ENCODE assay signal across 8 cellular contexts in the genomic region with DNA sequence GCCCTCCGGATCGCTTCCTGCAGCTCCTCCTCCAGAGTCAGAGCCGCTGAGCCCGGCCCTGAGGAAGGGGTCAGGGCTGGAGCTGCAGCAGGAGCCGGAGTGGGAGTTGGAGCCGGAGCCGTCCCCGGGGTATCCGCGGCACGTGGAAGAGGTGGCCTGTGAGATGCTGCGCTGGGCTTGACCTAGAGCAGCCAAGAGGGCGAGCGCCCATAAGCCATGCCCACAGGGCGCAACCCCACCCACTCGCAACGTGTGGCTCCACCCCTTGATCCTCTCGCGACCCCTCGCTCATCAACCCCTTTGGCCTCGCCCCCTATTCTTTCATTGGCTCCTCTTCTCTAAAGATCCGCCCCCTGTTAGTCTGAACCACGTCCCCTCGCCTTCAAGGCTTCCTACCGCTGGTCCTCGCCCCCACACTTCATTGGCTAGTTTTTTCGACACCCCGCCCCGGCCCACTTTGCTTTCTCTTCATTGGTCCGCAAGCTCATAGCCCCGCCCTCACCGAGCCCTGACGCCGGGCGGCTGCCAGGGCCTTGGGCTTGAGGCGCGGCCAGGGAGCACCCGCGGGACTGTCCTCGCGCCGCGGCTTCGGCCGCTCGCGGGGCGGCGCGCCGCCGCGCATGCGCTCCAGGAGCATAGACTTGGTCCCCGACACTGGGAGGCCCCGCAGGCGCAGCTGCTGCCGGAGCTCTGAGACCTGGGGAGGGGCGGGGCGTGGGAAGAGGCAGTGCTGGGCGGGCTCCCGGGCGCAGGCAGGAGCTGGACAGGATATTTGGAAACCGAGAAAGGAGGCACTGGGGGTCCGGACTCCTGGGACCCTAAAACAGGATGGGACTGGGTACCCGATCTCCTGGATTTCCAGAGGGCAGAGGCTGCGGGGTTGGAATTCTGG. TPM values are rescaled to one million over a fixed set of nuclear protein-coding genes. Genes with fewer than 3 reads are reported as not detected.
DNase-seq lines count a peak whose midpoint lies in the region; ATAC-seq and TF ChIP-seq lines count a peak whose summit lies in the region.

No MANE protein-coding gene starts in this region.

- TF ChIP-seq CTCF in WI38 (IDR thresholded peaks at IDR 0.05; ENCODE audit: low read depth, low read length) (no peak), cardiac fibroblast (IDR thresholded peaks at IDR 0.05; ENCODE audit: low read depth, low read length) (no peak), smooth muscle cell (IDR thresholded peaks at IDR 0.05; ENCODE audit: borderline replicate concordance, insufficient read depth, poor library complexity, severe bottlenecking) (no peak)

- peaks cover 2 to 4% (median 3%) of the 10 kb centered on the region in 3 donors for H3K27me3 Mint-ChIP-seq in immature natural killer cell (ENCODE audit: low read depth in 3 of 3)

- H3K4me3 ChIP-seq in WI38 (ENCODE audit: low read depth, low read length) (peak overlapping the region; percentile 73), cardiac fibroblast (replicated peaks in 1 of 2; ENCODE audit: low read depth in 2 of 2, low read length in 2 of 2) (peak overlapping the region; percentile 75 to 83), smooth muscle cell (peak overlapping the region; percentile 71)

- H3K4me1 Mint-ChIP-seq in immature natural killer cell, result peaks cover 11 to 14% of the 10 kb centered on the region in 2 donors

- H3K27ac Mint-ChIP-seq in immature natural killer cell, result peak overlapping the region; percentile 43 to 88 (median 76)

- H3K9me3 Mint-ChIP-seq in immature natural killer cell, result no peaks in the 10 kb centered on the region

- WGBS in smooth muscle cell (ENCODE audit: low lambda C conversion rate), result 1% methylated on average over 62 of the region's 67 CpGs

- H2AFZ ChIP-seq in smooth muscle cell (ENCODE audit: low read depth), result peak overlapping the region; percentile 90

- peaks cover 21% of the 10 kb centered on the region for H3K4me1 ChIP-seq in smooth muscle cell (ENCODE audit: low read depth)

- H3K4me3 Mint-ChIP-seq in immature natural killer cell, result peak overlapping the region; percentile 78 to 86 (median 84)

- peaks cover 8% of the 10 kb centered on the region for H3F3A ChIP-seq in smooth muscle cell (ENCODE audit: low read depth)

- H3K9me3 ChIP-seq in smooth muscle cell (replicated peaks; ENCODE audit: low read depth), result no peaks in the 10 kb centered on the region

- no peaks in the 10 kb centered on the region for H3K79me2 ChIP-seq in smooth muscle cell (ENCODE audit: low read depth)

- H3K9ac ChIP-seq in smooth muscle cell (ENCODE audit: low read depth), result peak overlapping the region; percentile 65

- in situ Hi-C loops in ACHN (cut with HindIII; ENCODE audit: low pct_ligation_motif_present, low pct_unique_long_range_greater_than_20kb, low sequenced_read_pairs), result no loop called here

- peak overlapping the region; percentile 80 for H3K27ac ChIP-seq in smooth muscle cell (ENCODE audit: low read depth)

- H3K4me2 ChIP-seq in smooth muscle cell, result peak overlapping the region; percentile 92

- no peaks in the 10 kb centered on the region for H4K20me1 ChIP-seq in smooth muscle cell (ENCODE audit: low read depth)

- DNase-seq in ACHN (peak; percentile 98), NCI-H2196 treated with DMSO at 0.1 percent for 48 hours (lab: John Stamatoyannopoulos, UW; ENCODE audit: unreplicated experiment) (peak; percentile 99), cardiac fibroblast (ENCODE audit: low read depth in 2 of 2) (peak; percentile 100), immature natural killer cell (peak; percentile 98 to 99 (median 98)), smooth muscle cell (lab: John Stamatoyannopoulos, UW; ENCODE audit: unreplicated experiment) (peak; percentile 97)

- ATAC-seq in GM18870 (IDR thresholded peaks at IDR 0.05; ENCODE audit: unreplicated experiment) (peak; percentile 90), HG03108 (IDR thresholded peaks at IDR 0.05; ENCODE audit: unreplicated experiment) (peak; percentile 83)

- H3K27me3 ChIP-seq in smooth muscle cell (ENCODE audit: low read depth), result no peaks in the 10 kb centered on the region

- H3K36me3 Mint-ChIP-seq in immature natural killer cell, result no peaks in the 10 kb centered on the region

- H3K36me3 ChIP-seq in smooth muscle cell (ENCODE audit: low read depth), result no peaks in the 10 kb centered on the region

RNA-seq across cellular contexts. Expression of gene MAMSTR, which starts 5.4 kb away (rescaled TPM):
- polyA plus RNA-seq in immature natural killer cell, result 1 to 10 TPM in 1 of 3 donors, under 1 TPM in 1, not detected in 1; 0.17 to 1.1 TPM
- 0.22 and 0.58 TPM in 2 replicates for total RNA-seq in smooth muscle cell
- polyA plus RNA-seq in smooth muscle cell, result 3.2 and 3.9 TPM in 2 replicates

RNA-seq across cellular contexts. Expression of gene FUT2, which starts 18.3 kb away (rescaled TPM):
- polyA plus RNA-seq in immature natural killer cell (under 1 TPM in 1 of 3 donors, not detected in 2; 0.21 TPM), smooth muscle cell (0.18 and 0.54 TPM in 2 replicates)
- total RNA-seq in smooth muscle cell, result 0.27 and 1.1 TPM in 2 replicates

RNA-seq across cellular contexts. Expression of gene RASIP1, which starts 26.3 kb away (rescaled TPM):
- polyA plus RNA-seq in immature natural killer cell (under 1 TPM in 1 of 3 donors, not detected in 2; 0.10 TPM), smooth muscle cell (2.7 and 3.5 TPM in 2 replicates)
- total RNA-seq in smooth muscle cell, result 0.27 and 0.81 TPM in 2 replicates

RNA-seq across cellular contexts. Expression of gene IZUMO1, which starts 32.6 kb away (rescaled TPM):
- not detected for polyA plus RNA-seq in immature natural killer cell
- total RNA-seq in smooth muscle cell, result 0.45 TPM in 1 of 2 replicates, not detected in the other
- not detected in 2 replicates for polyA plus RNA-seq in smooth muscle cell

RNA-seq across cellular contexts. Expression of gene FUT1, which starts 38.3 kb away (rescaled TPM):
- not detected for polyA plus RNA-seq in immature natural killer cell
- total RNA-seq in smooth muscle cell, result 0.58 TPM in 2 replicates
- polyA plus RNA-seq in smooth muscle cell, result 0.51 and 1.8 TPM in 2 replicates

Comparison
In these comparisons a context has a peak if more than half of its experiments do, and no peak if none do; other contexts are left out.
1. Peak in every context shown above with its lines: DNase-seq, ATAC-seq, H3K4me3 ChIP-seq and H3K27ac ChIP-seq.